In the genomic region with DNA sequence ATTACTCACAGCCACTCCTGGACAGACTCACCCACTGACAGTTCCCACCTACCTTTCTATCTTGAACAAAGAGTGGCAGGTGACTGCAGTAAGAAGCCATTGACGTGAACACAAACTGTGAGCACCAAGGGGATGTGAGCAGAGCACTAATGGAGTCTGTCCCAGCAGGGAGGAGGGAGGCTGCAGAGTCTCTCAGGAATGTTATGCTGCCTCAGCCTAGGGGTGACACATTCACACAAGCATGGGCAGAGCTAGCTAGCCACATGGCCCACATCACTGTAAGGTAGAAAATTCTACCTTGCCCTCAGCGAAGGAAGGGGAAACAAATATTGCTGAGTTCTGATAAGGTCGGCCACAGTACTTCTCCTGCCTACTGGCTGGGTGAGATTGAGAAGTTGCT, we compare ENCODE assay signal across 14 cellular contexts. TPM values are rescaled to one million over a fixed set of nuclear protein-coding genes. Genes with fewer than 3 reads are reported as not detected.
DNase-seq lines count a peak whose midpoint lies in the region; ATAC-seq and TF ChIP-seq lines count a peak whose summit lies in the region.
"Had no signal": no experiment of that assay in that cellular context is flagged by ENCODE, and none has a peak within 500 bp of the region (broad histone marks: within the 10 kb centered on the region; RNA-seq: fewer than 3 reads in every experiment).

No MANE protein-coding gene starts in this region.

- H3K9ac ChIP-seq in mesenchymal stem cell (ENCODE audit: low read length): no peak overlapping the region

- H2AFZ ChIP-seq in mesenchymal stem cell (ENCODE audit: low read depth, low read length): no peak overlapping the region

- intact Hi-C loops in Caco-2 (cut with micrococcal nuclease; ENCODE audit: unreplicated experiment): loop anchor here (10.0 kb wide), 1 partner anchor 202 kb away; no protein-coding TSS in a partner anchor

- H3K14ac ChIP-seq in mesenchymal stem cell (ENCODE audit: low read length in 2 of 2): no peak overlapping the region

- H3K9me3 Mint-ChIP-seq in Caco-2 (ENCODE audit: unreplicated experiment): no peaks in the 10 kb centered on the region
- H3K9me3 Mint-ChIP-seq: natural killer cell treated with Interleukin-12 subunit alpha and Interleukin-12 subunit beta and Interleukin-15 and Interleukin-18, amount 100 ng/mL, for 72 hours had no signal

- H4K91ac ChIP-seq in mesenchymal stem cell (ENCODE audit: low read length): peak overlapping the region; percentile 48

- 57% methylated on average over 2 of the region's 3 CpGs for WGBS in mesenchymal stem cell

- H2BK5ac ChIP-seq in mesenchymal stem cell (ENCODE audit: low read depth, low read length, poor library complexity, severe bottlenecking): no peak overlapping the region

- H3K4me1 ChIP-seq in Caco-2 (peaks cover 24% of the 10 kb centered on the region), mesenchymal stem cell (ENCODE audit: control insufficient read depth, insufficient read depth, low read depth, low read length) (peaks cover 20% of the 10 kb centered on the region)

- DNase-seq in Caco-2: no peak
- DNase-seq in M059J (ENCODE audit: low read depth): peak; percentile 71
- peak; percentile 58 for DNase-seq in brain microvascular endothelial cell
- peak; percentile 55 for DNase-seq in mesenchymal stem cell
- no peak for DNase-seq in stimulated activated CD4-positive, alpha-beta T cell treated with anti-CD3 and anti-CD28 coated beads, Interleukin-2, amount 100 ng/mL, for 48 hours
- DNase-seq in superior temporal gyrus (ENCODE audit: extremely low spot score): no peak
- no peak for DNase-seq in kidney glomerular epithelial cell (lab: John Stamatoyannopoulos, UW)
- DNase-seq: activated T-cell treated with anti-CD3 and anti-CD28 coated beads, Interleukin-2, amount 50 U/mL, for 72 hours; erythroblast; SIG-M5; stimulated activated CD4-positive, alpha-beta T cell treated with anti-CD3 and anti-CD28 coated beads, Interleukin-15, amount 100 ng/mL, for 24 hours had no signal

- no peak overlapping the region for H2AK5ac ChIP-seq in mesenchymal stem cell (ENCODE audit: low read length, severe bottlenecking)

- no peaks in the 10 kb centered on the region for H3K36me3 ChIP-seq in Caco-2 (ENCODE audit: control insufficient read depth, insufficient read depth, low read length)
- H3K36me3 ChIP-seq in brain microvascular endothelial cell (replicated peaks): no peaks in the 10 kb centered on the region
- no peaks in the 10 kb centered on the region for H3K36me3 ChIP-seq in mesenchymal stem cell (ENCODE audit: control insufficient read depth in 1 of 2, insufficient read depth in 2 of 2, low read depth in 1 of 2, low read length in 2 of 2)
- H3K36me3 ChIP-seq: BLaER1 treated with 17β-estradiol and CSF1 and Interleukin-3, amounts not matched to agents 10 nM and 100 nM had no signal

- peaks cover 34% of the 10 kb centered on the region for H3K4me1 Mint-ChIP-seq in Caco-2 (ENCODE audit: low read depth, unreplicated experiment)

- CTCF ChIA-PET in Caco-2 (lab: Charles Lee): interaction anchor here (1.1 kb wide), 2 partner anchors 49 to 278 kb away, joined by 3 read pairs; no protein-coding TSS in a partner anchor

- no TSS peak for BruUV-seq in Caco-2 (replicated peaks; lab: Mats Ljungman, UMichigan)

- H3K4me2 ChIP-seq in mesenchymal stem cell (ENCODE audit: low read length, poor library complexity, severe bottlenecking): no peak overlapping the region

- H3K23ac ChIP-seq in mesenchymal stem cell (ENCODE audit: low read length in 2 of 2): no peak overlapping the region

- H3K9me3 ChIP-seq in Caco-2 (no peaks in the 10 kb centered on the region), mesenchymal stem cell (ENCODE audit: control insufficient read depth, low read length) (no peaks in the 10 kb centered on the region)
- H3K9me3 ChIP-seq: BLaER1 treated with 17β-estradiol and CSF1 and Interleukin-3, amounts not matched to agents 10 nM and 100 nM had no signal

- in situ Hi-C loops in brain microvascular endothelial cell (cut with HindIII; ENCODE audit: low pct_ligation_motif_present, low sequenced_read_pairs): no loop called here

- H2BK120ac ChIP-seq in mesenchymal stem cell (ENCODE audit: low read depth, low read length): no peak overlapping the region

- H3K36me3 Mint-ChIP-seq in Caco-2 (ENCODE audit: insufficient read depth, unreplicated experiment): no peaks in the 10 kb centered on the region
- H3K36me3 Mint-ChIP-seq: natural killer cell treated with Interleukin-12 subunit alpha and Interleukin-12 subunit beta and Interleukin-15 and Interleukin-18, amount 100 ng/mL, for 72 hours had no signal

- H4K8ac ChIP-seq in mesenchymal stem cell (ENCODE audit: low read length): no peak overlapping the region

- peak overlapping the region; percentile 29 to 99 for H2BK12ac ChIP-seq in mesenchymal stem cell (ENCODE audit: low read length in 2 of 2)

- no peak overlapping the region for H3K4me3 ChIP-seq in Caco-2 (ENCODE audit: low read depth, low read length)
- no peak overlapping the region for H3K4me3 ChIP-seq in brain microvascular endothelial cell (ENCODE audit: low read depth, low read length)
- H3K4me3 ChIP-seq in mesenchymal stem cell (ENCODE audit: insufficient read depth in 1 of 2, low read depth in 1 of 2, low read length in 2 of 2): no peak overlapping the region
- H3K4me3 ChIP-seq: BLaER1 treated with 17β-estradiol and CSF1 and Interleukin-3, amounts not matched to agents 10 nM and 100 nM had no signal

- POLR2A ChIA-PET in Caco-2 (lab: Charles Lee): interaction anchor here (0.5 kb wide), 2 partner anchors 20 to 283 kb away, joined by 3 to 4 read pairs; no protein-coding TSS in a partner anchor

- H3K27me3 Mint-ChIP-seq in Caco-2 (ENCODE audit: insufficient read depth, unreplicated experiment): no peaks in the 10 kb centered on the region

- H3K27ac Mint-ChIP-seq in Caco-2 (ENCODE audit: unreplicated experiment): peak overlapping the region; percentile 55
- H3K27ac Mint-ChIP-seq: activated T-cell treated with anti-CD3 and anti-CD28 coated beads, Interleukin-2, amount 50 U/mL, for 72 hours; natural killer cell treated with Interleukin-12 subunit alpha and Interleukin-12 subunit beta and Interleukin-15 and Interleukin-18, amount 100 ng/mL, for 72 hours had no signal

- TF ChIP-seq CTCF in Caco-2 (IDR thresholded peaks at IDR 0.05; ENCODE audit: insufficient read depth in 1 of 2, low read depth in 1 of 2, low read length in 1 of 2, severe bottlenecking in 1 of 2, unreplicated experiment in 1 of 2): no peak
- no peak for TF ChIP-seq CTCF in brain microvascular endothelial cell (IDR thresholded peaks at IDR 0.05; ENCODE audit: low read depth, low read length, missing control alignments)

- no peaks in the 10 kb centered on the region for H3K79me1 ChIP-seq in mesenchymal stem cell (replicated peaks; ENCODE audit: low read length, poor library complexity, severe bottlenecking)

- no peak overlapping the region for H3K4me3 Mint-ChIP-seq in Caco-2 (ENCODE audit: unreplicated experiment)
- H3K4me3 Mint-ChIP-seq: natural killer cell treated with Interleukin-12 subunit alpha and Interleukin-12 subunit beta and Interleukin-15 and Interleukin-18, amount 100 ng/mL, for 72 hours had no signal

- H3K27ac ChIP-seq in brain microvascular endothelial cell (peak overlapping the region; percentile 52), mesenchymal stem cell (ENCODE audit: low read length, poor library complexity, severe bottlenecking) (peak overlapping the region; percentile 33)

- H2BK15ac ChIP-seq in mesenchymal stem cell (ENCODE audit: low read depth, poor library complexity, severe bottlenecking): no peak overlapping the region

- H3K18ac ChIP-seq in mesenchymal stem cell (ENCODE audit: low read depth in 1 of 2, low read length in 2 of 2): peak overlapping the region in 1 of 2 experiments; percentile 23

- H3K27me3 ChIP-seq in Caco-2 (replicated peaks; ENCODE audit: control insufficient read depth, insufficient read depth, low read length) (no peaks in the 10 kb centered on the region), brain microvascular endothelial cell (replicated peaks) (no peaks in the 10 kb centered on the region), mesenchymal stem cell (ENCODE audit: control insufficient read depth in 1 of 2, insufficient read depth in 1 of 2, low read length in 2 of 2) (peaks cover 0 to 5% of the 10 kb centered on the region in 2 experiments)
- H3K27me3 ChIP-seq: BLaER1 treated with 17β-estradiol and CSF1 and Interleukin-3, amounts not matched to agents 10 nM and 100 nM had no signal

- H3K4ac ChIP-seq in mesenchymal stem cell (ENCODE audit: low read depth in 1 of 2, low read length in 2 of 2): peak overlapping the region in 1 of 2 experiments; percentile 0

- ATAC-seq in GM18873 (IDR thresholded peaks at IDR 0.05; ENCODE audit: low FRiP score, unreplicated experiment): no peak
- ATAC-seq: natural killer cell treated with Interleukin-12 subunit alpha and Interleukin-12 subunit beta and Interleukin-15 and Interleukin-18, amount 100 ng/mL, for 72 hours had no signal

RNA-seq across cellular contexts. Expression of a gene that starts 56.8 kb away (rescaled TPM):
- 12.9 and 16.2 TPM in 2 replicates for total RNA-seq in Caco-2 (2022)
- total RNA-seq in M059J (2014; rRNA removed; shearing (Covaris generic)): 61.9 and 144 TPM in 2 replicates
- polyA plus RNA-seq in mesenchymal stem cell (2013, experiment 1 of 2): 73.6 TPM
- 75.7 TPM for polyA plus RNA-seq in mesenchymal stem cell (2013, experiment 2 of 2)

Comparison
In these comparisons a context has a peak if more than half of its experiments do, and no peak if none do; other contexts are left out.
1. DNase-seq: peak in M059J (single experiment), brain microvascular endothelial cell (single experiment) and mesenchymal stem cell (single experiment); none in Caco-2 (0 of 2), stimulated activated CD4-positive, alpha-beta T cell treated with anti-CD3 and anti-CD28 coated beads, Interleukin-2, amount 100 ng/mL, for 48 hours (0 of 2), superior temporal gyrus (single experiment) and kidney glomerular epithelial cell (single experiment).